In genomic region chrX:139642241-139642927, GRCh38 we compare ENCODE assay signal across 1 cellular context.
TF ChIP-seq lines count a peak whose summit lies in the region.

No MANE protein-coding gene starts in this region.

TF ChIP-seq in GM23338, 12 proteins besides CTCF, POLR2A, EP300 and RAD21 (continued from another document):
- TF ChIP-seq, protein P1, sequence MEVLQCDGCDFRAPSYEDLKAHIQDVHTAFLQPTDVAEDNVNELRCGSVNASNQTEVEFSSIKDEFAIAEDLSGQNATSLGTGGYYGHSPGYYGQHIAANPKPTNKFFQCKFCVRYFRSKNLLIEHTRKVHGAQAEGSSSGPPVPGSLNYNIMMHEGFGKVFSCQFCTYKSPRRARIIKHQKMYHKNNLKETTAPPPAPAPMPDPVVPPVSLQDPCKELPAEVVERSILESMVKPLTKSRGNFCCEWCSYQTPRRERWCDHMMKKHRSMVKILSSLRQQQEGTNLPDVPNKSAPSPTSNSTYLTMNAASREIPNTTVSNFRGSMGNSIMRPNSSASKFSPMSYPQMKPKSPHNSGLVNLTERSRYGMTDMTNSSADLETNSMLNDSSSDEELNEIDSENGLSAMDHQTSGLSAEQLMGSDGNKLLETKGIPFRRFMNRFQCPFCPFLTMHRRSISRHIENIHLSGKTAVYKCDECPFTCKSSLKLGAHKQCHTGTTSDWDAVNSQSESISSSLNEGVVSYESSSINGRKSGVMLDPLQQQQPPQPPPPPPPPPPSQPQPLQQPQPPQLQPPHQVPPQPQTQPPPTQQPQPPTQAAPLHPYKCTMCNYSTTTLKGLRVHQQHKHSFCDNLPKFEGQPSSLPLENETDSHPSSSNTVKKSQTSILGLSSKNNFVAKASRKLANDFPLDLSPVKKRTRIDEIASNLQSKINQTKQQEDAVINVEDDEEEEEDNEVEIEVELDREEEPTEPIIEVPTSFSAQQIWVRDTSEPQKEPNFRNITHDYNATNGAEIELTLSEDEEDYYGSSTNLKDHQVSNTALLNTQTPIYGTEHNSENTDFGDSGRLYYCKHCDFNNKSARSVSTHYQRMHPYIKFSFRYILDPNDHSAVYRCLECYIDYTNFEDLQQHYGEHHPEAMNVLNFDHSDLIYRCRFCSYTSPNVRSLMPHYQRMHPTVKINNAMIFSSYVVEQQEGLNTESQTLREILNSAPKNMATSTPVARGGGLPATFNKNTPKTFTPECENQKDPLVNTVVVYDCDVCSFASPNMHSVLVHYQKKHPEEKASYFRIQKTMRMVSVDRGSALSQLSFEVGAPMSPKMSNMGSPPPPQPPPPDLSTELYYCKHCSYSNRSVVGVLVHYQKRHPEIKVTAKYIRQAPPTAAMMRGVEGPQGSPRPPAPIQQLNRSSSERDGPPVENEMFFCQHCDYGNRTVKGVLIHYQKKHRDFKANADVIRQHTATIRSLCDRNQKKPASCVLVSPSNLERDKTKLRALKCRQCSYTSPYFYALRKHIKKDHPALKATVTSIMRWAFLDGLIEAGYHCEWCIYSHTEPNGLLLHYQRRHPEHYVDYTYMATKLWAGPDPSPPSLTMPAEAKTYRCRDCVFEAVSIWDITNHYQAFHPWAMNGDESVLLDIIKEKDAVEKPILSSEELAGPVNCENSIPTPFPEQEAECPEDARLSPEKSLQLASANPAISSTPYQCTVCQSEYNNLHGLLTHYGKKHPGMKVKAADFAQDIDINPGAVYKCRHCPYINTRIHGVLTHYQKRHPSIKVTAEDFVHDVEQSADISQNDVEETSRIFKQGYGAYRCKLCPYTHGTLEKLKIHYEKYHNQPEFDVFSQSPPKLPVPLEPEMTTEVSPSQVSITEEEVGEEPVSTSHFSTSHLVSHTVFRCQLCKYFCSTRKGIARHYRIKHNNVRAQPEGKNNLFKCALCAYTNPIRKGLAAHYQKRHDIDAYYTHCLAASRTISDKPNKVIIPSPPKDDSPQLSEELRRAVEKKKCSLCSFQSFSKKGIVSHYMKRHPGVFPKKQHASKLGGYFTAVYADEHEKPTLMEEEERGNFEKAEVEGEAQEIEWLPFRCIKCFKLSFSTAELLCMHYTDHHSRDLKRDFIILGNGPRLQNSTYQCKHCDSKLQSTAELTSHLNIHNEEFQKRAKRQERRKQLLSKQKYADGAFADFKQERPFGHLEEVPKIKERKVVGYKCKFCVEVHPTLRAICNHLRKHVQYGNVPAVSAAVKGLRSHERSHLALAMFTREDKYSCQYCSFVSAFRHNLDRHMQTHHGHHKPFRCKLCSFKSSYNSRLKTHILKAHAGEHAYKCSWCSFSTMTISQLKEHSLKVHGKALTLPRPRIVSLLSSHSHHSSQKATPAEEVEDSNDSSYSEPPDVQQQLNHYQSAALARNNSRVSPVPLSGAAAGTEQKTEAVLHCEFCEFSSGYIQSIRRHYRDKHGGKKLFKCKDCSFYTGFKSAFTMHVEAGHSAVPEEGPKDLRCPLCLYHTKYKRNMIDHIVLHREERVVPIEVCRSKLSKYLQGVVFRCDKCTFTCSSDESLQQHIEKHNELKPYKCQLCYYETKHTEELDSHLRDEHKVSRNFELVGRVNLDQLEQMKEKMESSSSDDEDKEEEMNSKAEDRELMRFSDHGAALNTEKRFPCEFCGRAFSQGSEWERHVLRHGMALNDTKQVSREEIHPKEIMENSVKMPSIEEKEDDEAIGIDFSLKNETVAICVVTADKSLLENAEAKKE (CRISPR knock-in tag; IDR thresholded peaks at IDR 0.05), result no peak
- TF ChIP-seq, protein P2, sequence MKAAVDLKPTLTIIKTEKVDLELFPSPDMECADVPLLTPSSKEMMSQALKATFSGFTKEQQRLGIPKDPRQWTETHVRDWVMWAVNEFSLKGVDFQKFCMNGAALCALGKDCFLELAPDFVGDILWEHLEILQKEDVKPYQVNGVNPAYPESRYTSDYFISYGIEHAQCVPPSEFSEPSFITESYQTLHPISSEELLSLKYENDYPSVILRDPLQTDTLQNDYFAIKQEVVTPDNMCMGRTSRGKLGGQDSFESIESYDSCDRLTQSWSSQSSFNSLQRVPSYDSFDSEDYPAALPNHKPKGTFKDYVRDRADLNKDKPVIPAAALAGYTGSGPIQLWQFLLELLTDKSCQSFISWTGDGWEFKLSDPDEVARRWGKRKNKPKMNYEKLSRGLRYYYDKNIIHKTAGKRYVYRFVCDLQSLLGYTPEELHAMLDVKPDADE (IDR thresholded peaks at IDR 0.05), result no peak
- TF ChIP-seq NANOG (IDR thresholded peaks at IDR 0.05; ENCODE audit: borderline replicate concordance) (no peak), ZNF114 (CRISPR knock-in tag; IDR thresholded peaks at IDR 0.05) (no peak), POLR2AphosphoS5 (IDR thresholded peaks at IDR 0.05; ENCODE audit: low read depth) (no peak), ZNF331 (CRISPR knock-in tag; IDR thresholded peaks at IDR 0.05; ENCODE audit: low read depth) (no peak), CREB1 (CRISPR knock-in tag; IDR thresholded peaks at IDR 0.05; ENCODE audit: low read depth) (no peak), JUNB (IDR thresholded peaks at IDR 0.05; ENCODE audit: unreplicated experiment) (no peak)
TF ChIP-seq in GM23338: peak in this region for 0.
